23 cellular contexts compared by ENCODE assay signal in the genomic region with DNA sequence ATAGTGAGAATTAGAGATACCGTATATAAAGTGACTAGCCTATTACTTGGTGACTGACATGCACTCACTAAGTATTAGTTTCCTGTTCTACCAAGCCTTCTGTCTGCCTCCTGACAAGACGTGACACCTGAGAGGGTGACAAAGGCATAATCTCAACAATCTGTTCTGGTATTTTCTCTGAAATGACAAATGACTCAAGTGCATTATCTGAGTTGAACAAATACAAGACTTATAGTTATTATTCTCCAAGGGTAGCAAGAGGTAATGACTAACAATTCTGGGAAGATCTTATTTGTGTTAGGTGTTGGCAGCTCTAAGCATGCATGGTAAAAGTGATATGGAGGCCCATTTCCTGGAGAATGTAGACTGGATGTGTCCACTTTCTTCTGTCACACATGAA.
"Had no signal": no experiment of that assay in that cellular context is flagged by ENCODE, and none has a peak within 500 bp of the region (broad histone marks: within the 10 kb centered on the region; RNA-seq: fewer than 3 reads in every experiment).

No MANE protein-coding gene starts in this region.

- H3K9me3 ChIP-seq: esophagus muscularis mucosa, gastrocnemius medialis, ovary, right atrium auricular region, sigmoid colon, suprapubic skin, thyroid gland, upper lobe of right lung, vagina had no signal

- H3K4me1 ChIP-seq: esophagus muscularis mucosa, gastrocnemius medialis, heart right ventricle, neural progenitor cell, right atrium auricular region, sigmoid colon, suprapubic skin, thyroid gland, upper lobe of right lung, vagina had no signal

- H2AFZ ChIP-seq: neural progenitor cell had no signal

- ATAC-seq: gastrocnemius medialis; heart right ventricle; left lobe of liver; natural killer cell; stimulated activated naive CD8-positive, alpha-beta T cell treated with anti-CD3 and anti-CD28 coated beads, Interleukin-15, Interleukin-2, amounts not matched to agents 100 U/mL and 50 U/mL, for 24 hours; upper lobe of right lung had no signal

- H3K9ac ChIP-seq: neural progenitor cell had no signal

- H3K36me3 ChIP-seq: esophagus muscularis mucosa, gastrocnemius medialis, heart right ventricle, neural progenitor cell, ovary, right atrium auricular region, sigmoid colon, suprapubic skin, thyroid gland, upper lobe of right lung, vagina had no signal

- H3K4me2 ChIP-seq: neural progenitor cell had no signal

- H3K4me3 ChIP-seq: coronary artery, esophagus muscularis mucosa, gastrocnemius medialis, heart right ventricle, neural progenitor cell, ovary, right atrium auricular region, sigmoid colon, skin epidermis, suprapubic skin, thyroid gland, upper lobe of right lung, vagina had no signal

- DNase-seq: effector CD4-positive, alpha-beta T cell; endodermal cell; gastrocnemius medialis; heart right ventricle; hypothalamus; kidney glomerular epithelial cell; mammary epithelial cell; natural killer cell; nucleus accumbens; ovary; sigmoid colon; stimulated activated CD4-positive, alpha-beta T cell treated with anti-CD3 and anti-CD28 coated beads, Interleukin-12 subunit alpha, Interleukin-12 subunit beta, amount 100 ng/mL, for 4 hours; stimulated activated naive CD8-positive, alpha-beta T cell treated with anti-CD3 and anti-CD28 coated beads, Interleukin-15, Interleukin-2, amounts not matched to agents 100 U/mL and 50 U/mL, for 24 hours; thyroid gland; upper lobe of right lung had no signal

- H3K27me3 ChIP-seq: esophagus muscularis mucosa, gastrocnemius medialis, neural progenitor cell, ovary, right atrium auricular region, sigmoid colon, suprapubic skin, thyroid gland, upper lobe of right lung, vagina had no signal

- H3K27ac ChIP-seq: coronary artery, esophagus muscularis mucosa, gastrocnemius medialis, heart right ventricle, neural progenitor cell, ovary, right atrium auricular region, sigmoid colon, skin epidermis, suprapubic skin, thyroid gland, upper lobe of right lung, vagina had no signal
